34 cellular contexts compared by ENCODE assay signal in the genomic region with DNA sequence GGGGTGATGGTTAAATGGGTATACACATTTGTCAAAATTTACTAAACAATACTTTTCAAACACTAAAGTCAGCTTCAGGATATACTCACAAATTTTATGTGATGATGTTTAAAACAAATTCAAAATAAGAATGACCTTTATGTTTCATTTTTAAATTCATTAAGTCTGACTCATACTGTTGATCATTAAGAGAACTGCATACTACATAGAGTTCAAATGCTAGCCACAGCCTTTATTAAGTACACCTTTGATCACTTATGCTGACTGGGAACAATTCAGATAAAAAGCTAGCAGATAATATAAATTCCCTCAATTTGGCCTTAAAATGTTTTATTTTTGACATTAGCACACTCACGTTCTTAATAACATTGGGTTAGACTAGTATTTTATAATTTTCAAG. TPM values are rescaled to one million over a fixed set of nuclear protein-coding genes. Genes with fewer than 3 reads are reported as not detected.
"Had no signal": no experiment of that assay in that cellular context is flagged by ENCODE, and none has a peak within 500 bp of the region (broad histone marks: within the 10 kb centered on the region; RNA-seq: fewer than 3 reads in every experiment).

No MANE protein-coding gene starts in this region.

- H3K27ac Mint-ChIP-seq: activated B cell treated with CpG ODN at 0.5 μM for 24 hours; activated CD8-positive, alpha-beta T cell treated with anti-CD3 and anti-CD28 coated beads for 36 hours; activated naive CD4-positive, alpha-beta T cell treated with anti-CD3 and anti-CD28 coated beads for 36 hours had no signal

- ATAC-seq: activated CD8-positive, alpha-beta T cell treated with anti-CD3 and anti-CD28 coated beads for 36 hours; activated naive CD4-positive, alpha-beta T cell treated with anti-CD3 and anti-CD28 coated beads, Interleukin-2, amount 50 U/mL, for 72 hours; body of pancreas; K562; Right ventricle myocardium inferior had no signal

- H3K27me3 Mint-ChIP-seq: activated B cell treated with CpG ODN at 0.5 μM for 24 hours; activated CD8-positive, alpha-beta T cell treated with anti-CD3 and anti-CD28 coated beads for 36 hours had no signal

- H3K9me3 Mint-ChIP-seq: activated CD8-positive, alpha-beta T cell treated with anti-CD3 and anti-CD28 coated beads for 36 hours had no signal

- H3K9me3 ChIP-seq: Peyer's patch had no signal

- H3K27ac ChIP-seq: body of pancreas, breast epithelium, Peyer's patch, RWPE1, VCaP had no signal

- FAIRE-seq: K562 had no signal

- DNase-seq: activated B cell treated with CpG ODN at 0.5 μM for 24 hours; activated CD4-positive, alpha-beta T cell treated with anti-CD3 and anti-CD28 coated beads for 4 hours; activated CD4-positive, alpha-beta T cell treated with anti-CD3 and anti-CD28 coated beads, Interleukin-2, amount 50 U/mL, for 4 hours; activated CD4-positive, CD25-positive, alpha-beta regulatory T cell treated with anti-CD3 and anti-CD28 coated beads, Interleukin-2, amount 50 U/mL, for 72 hours; activated CD8-positive, alpha-beta T cell treated with anti-CD3 and anti-CD28 coated beads for 36 hours; activated gamma-delta T cell treated with Interleukin-2 at 50 U/mL for 16 hours; activated naive CD4-positive, alpha-beta T cell treated with anti-CD3 and anti-CD28 coated beads for 36 hours; activated T-cell treated with anti-CD3 and anti-CD28 coated beads, Interleukin-2, amount 50 U/mL, for 1 hour; aorta; body of pancreas; NCI-H1105; NCI-H1436; NCI-H1694; NCI-H1930; NCI-H2081 treated with DMSO at 0.1 percent for 48 hours; NCI-H226; NCI-H446 treated with DMSO at 0.1 percent for 48 hours; NCI-H524; NCI-H69; NCI-H82; Peyer's patch; SW 1271; T-helper 1 cell; T-helper 2 cell; T-helper 9 cell had no signal

- H3K4me1 ChIP-seq: breast epithelium, Peyer's patch had no signal

- H3K27me3 ChIP-seq: body of pancreas, breast epithelium, Peyer's patch had no signal

- H3K4me3 ChIP-seq: body of pancreas, breast epithelium, K562, Peyer's patch had no signal

- H3K4me1 Mint-ChIP-seq: activated B cell treated with CpG ODN at 0.5 μM for 24 hours had no signal

- H3K4me3 Mint-ChIP-seq: activated B cell treated with CpG ODN at 0.5 μM for 24 hours; activated CD8-positive, alpha-beta T cell treated with anti-CD3 and anti-CD28 coated beads for 36 hours; activated naive CD4-positive, alpha-beta T cell treated with anti-CD3 and anti-CD28 coated beads for 36 hours had no signal

RNA-seq across cellular contexts. Expression of gene CPLX4, which starts 26.5 kb away (rescaled TPM):
- total RNA-seq: activated B cell treated with CpG ODN at 0.5 μM for 24 hours; activated CD8-positive, alpha-beta memory T cell treated with anti-CD3 and anti-CD28 coated beads for 36 hours; activated CD8-positive, alpha-beta T cell treated with anti-CD3 and anti-CD28 coated beads for 36 hours; activated naive CD4-positive, alpha-beta T cell treated with anti-CD3 and anti-CD28 coated beads for 36 hours; activated naive CD4-positive, alpha-beta T cell treated with anti-CD3 and anti-CD28 coated beads, Interleukin-2, amount 50 U/mL, for 72 hours; aorta; body of pancreas; breast epithelium; cardiac septum; K562; MCF 10A; Peyer's patch; Right ventricle myocardium inferior had no signal
- polyA plus RNA-seq: K562 had no signal
